Comparison of ENCODE assay signal across 31 cellular contexts in the genomic region with DNA sequence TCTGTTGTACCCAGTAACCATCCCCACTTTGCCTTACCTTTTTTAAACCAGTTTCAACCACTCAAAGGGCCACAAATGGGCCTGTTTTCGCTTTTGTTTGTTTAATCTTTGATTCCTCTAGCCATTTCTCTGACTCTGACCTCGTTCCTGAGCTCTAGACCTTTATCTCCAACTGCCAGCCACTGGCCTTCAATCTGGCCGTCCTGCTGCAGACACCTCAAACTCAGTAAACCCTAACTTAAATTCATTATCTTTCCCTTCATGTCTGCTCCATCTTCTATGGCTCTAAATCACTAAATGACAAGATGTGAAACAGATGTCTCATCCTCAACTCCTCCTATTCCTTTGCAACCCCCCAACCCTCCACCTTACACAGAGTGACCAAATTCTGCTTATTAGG. TPM values are rescaled to one million over a fixed set of nuclear protein-coding genes. Genes with fewer than 3 reads are reported as not detected.
"Had no signal": no experiment of that assay in that cellular context is flagged by ENCODE, and none has a peak within 500 bp of the region (broad histone marks: within the 10 kb centered on the region; RNA-seq: fewer than 3 reads in every experiment).

No MANE protein-coding gene starts in this region.

- H3K4me3 ChIP-seq: adrenal gland, cardiac muscle cell, colonic mucosa, gastrocnemius medialis, tibial nerve had no signal

- H3K4me3 Mint-ChIP-seq: activated CD4-positive, alpha-beta T cell treated with anti-CD3 and anti-CD28 coated beads for 36 hours; activated naive CD8-positive, alpha-beta T cell treated with anti-CD3 and anti-CD28 coated beads for 36 hours; activated T-cell treated with anti-CD3 and anti-CD28 coated beads, Interleukin-2, amount 50 U/mL, for 72 hours; brain; mesothelial cell of epicardium; naive thymus-derived CD8-positive, alpha-beta T cell; T-helper 2 cell treated with Interferon-gamma antibody and Interleukin-4, amounts not matched to agents 5 μg/mL and 100 μg/mL, for 36 hours had no signal

- H3K36me3 ChIP-seq: adrenal gland, cardiac muscle cell, colonic mucosa, gastrocnemius medialis, tibial nerve had no signal

- H3K36me3 Mint-ChIP-seq: activated naive CD8-positive, alpha-beta T cell treated with anti-CD3 and anti-CD28 coated beads for 36 hours; brain; mesothelial cell of epicardium; naive thymus-derived CD8-positive, alpha-beta T cell had no signal

- DNase-seq: activated CD4-positive, alpha-beta T cell treated with anti-CD3 and anti-CD28 coated beads for 36 hours; activated CD4-positive, CD25-positive, alpha-beta regulatory T cell; activated effector memory CD4-positive, alpha-beta T cell treated with Interleukin-2 at 50 U/mL for 16 hours; activated naive CD4-positive, alpha-beta T cell treated with Interleukin-2 at 50 U/mL for 16 hours; activated naive CD8-positive, alpha-beta T cell treated with anti-CD3 and anti-CD28 coated beads for 36 hours; activated T-cell treated with anti-CD3 and anti-CD28 coated beads for 4 hours; activated T-cell treated with anti-CD3 and anti-CD28 coated beads, Interleukin-2, amount 50 U/mL, for 72 hours; adrenal gland; aorta; cerebellar nuclear complex; colonic mucosa; effector CD8-positive, alpha-beta T cell; gastrocnemius medialis; glutamatergic neuron; left ventricle myocardium superior; naive thymus-derived CD8-positive, alpha-beta T cell; posterior cingulate gyrus; right cardiac atrium; stimulated activated CD4-positive, alpha-beta T cell treated with anti-CD3 and anti-CD28 coated beads, Interleukin-2, amount 100 ng/mL, for 48 hours; stimulated activated naive CD4-positive, alpha-beta T cell treated with Interleukin-2 at 50 U/mL for 16 hours; T-helper 1 cell had no signal

- ATAC-seq: activated CD4-positive, alpha-beta T cell treated with anti-CD3 and anti-CD28 coated beads for 36 hours; activated T-cell treated with anti-CD3 and anti-CD28 coated beads, Interleukin-2, amount 50 U/mL, for 72 hours; gastrocnemius medialis; left ventricle myocardium superior; naive thymus-derived CD8-positive, alpha-beta T cell; right cardiac atrium had no signal

- H3K27ac ChIP-seq: adrenal gland, cardiac muscle cell, colonic mucosa, epithelial cell of prostate, gastrocnemius medialis, tibial nerve had no signal

- H3K27me3 ChIP-seq: adrenal gland, cardiac muscle cell, colonic mucosa, gastrocnemius medialis, tibial nerve had no signal

- H3K4me1 Mint-ChIP-seq: activated naive CD8-positive, alpha-beta T cell treated with anti-CD3 and anti-CD28 coated beads for 36 hours; mesothelial cell of epicardium; naive thymus-derived CD8-positive, alpha-beta T cell had no signal

- H3K27ac Mint-ChIP-seq: activated CD4-positive, alpha-beta T cell treated with anti-CD3 and anti-CD28 coated beads for 36 hours; activated naive CD8-positive, alpha-beta T cell treated with anti-CD3 and anti-CD28 coated beads for 36 hours; activated T-cell treated with anti-CD3 and anti-CD28 coated beads, Interleukin-2, amount 50 U/mL, for 72 hours; brain; mesothelial cell of epicardium; naive thymus-derived CD8-positive, alpha-beta T cell; T-helper 2 cell treated with Interferon-gamma antibody and Interleukin-4, amounts not matched to agents 5 μg/mL and 100 μg/mL, for 36 hours had no signal

- H3K9me3 ChIP-seq: adrenal gland, colonic mucosa, gastrocnemius medialis, tibial nerve had no signal

- H3K27me3 Mint-ChIP-seq: activated CD4-positive, alpha-beta T cell treated with anti-CD3 and anti-CD28 coated beads for 36 hours; brain; naive thymus-derived CD8-positive, alpha-beta T cell had no signal

- H3K9me3 Mint-ChIP-seq: activated naive CD8-positive, alpha-beta T cell treated with anti-CD3 and anti-CD28 coated beads for 36 hours; brain; mesothelial cell of epicardium; naive thymus-derived CD8-positive, alpha-beta T cell; T-helper 2 cell treated with Interferon-gamma antibody and Interleukin-4, amounts not matched to agents 5 μg/mL and 100 μg/mL, for 36 hours had no signal

- H3K4me1 ChIP-seq: adrenal gland, colonic mucosa, gastrocnemius medialis, tibial nerve had no signal

RNA-seq across cellular contexts. Expression of gene GDPD4, which starts 1.3 kb away (rescaled TPM):
- total RNA-seq: activated CD4-positive, alpha-beta T cell treated with anti-CD3 and anti-CD28 coated beads for 36 hours; activated naive CD8-positive, alpha-beta T cell treated with anti-CD3 and anti-CD28 coated beads for 36 hours; activated T-cell treated with anti-CD3 and anti-CD28 coated beads, Interleukin-2, amount 50 U/mL, for 72 hours; adrenal gland; aorta; cardiac muscle cell; colonic mucosa; dermis microvascular lymphatic vessel endothelial cell; gastrocnemius medialis; left ventricle myocardium superior; mesothelial cell of epicardium; naive thymus-derived CD8-positive, alpha-beta T cell; osteoblast; temporal lobe; tibial nerve; ureter had no signal
- polyA plus RNA-seq: aorta; cardiac muscle cell; naive thymus-derived CD8-positive, alpha-beta T cell had no signal
